ENCODE assay signal across 23 cellular contexts in the genomic region with DNA sequence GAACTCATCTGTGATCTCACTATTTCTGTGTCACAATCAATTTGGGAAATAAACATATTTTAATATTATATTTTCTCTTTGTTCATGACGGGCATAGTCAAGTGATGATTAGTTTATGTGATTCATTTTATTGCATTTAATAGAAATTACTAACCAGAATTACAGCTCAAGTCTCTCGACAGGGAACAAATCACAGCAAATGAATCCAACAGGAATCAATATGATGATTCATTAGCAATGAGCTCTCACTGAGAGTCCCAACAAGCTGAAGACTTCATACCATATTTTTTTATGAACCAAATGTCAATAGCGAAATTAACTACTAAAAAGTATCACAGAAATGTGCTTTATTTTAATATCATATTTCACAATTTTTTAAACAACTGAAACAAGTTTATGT.
"Had no signal": no experiment of that assay in that cellular context is flagged by ENCODE, and none has a peak within 500 bp of the region (broad histone marks: within the 10 kb centered on the region; RNA-seq: fewer than 3 reads in every experiment).

No MANE protein-coding gene starts in this region.

- H3K9me3 ChIP-seq: colonic mucosa, esophagus muscularis mucosa, gastrocnemius medialis, lower lobe of right lung, mucosa of descending colon had no signal

- H3K27ac ChIP-seq: colonic mucosa, esophagus muscularis mucosa, gastrocnemius medialis, heart right ventricle, left lung, lower lobe of right lung had no signal

- H3K4me1 ChIP-seq: colonic mucosa, esophagus muscularis mucosa, gastrocnemius medialis, heart right ventricle, left lung, lower lobe of right lung had no signal

- H3K27me3 ChIP-seq: colonic mucosa, esophagus muscularis mucosa, gastrocnemius medialis, heart right ventricle, left lung had no signal

- DNase-seq: colonic mucosa; cortex of kidney; effector CD8-positive, alpha-beta T cell; effector memory CD8-positive, alpha-beta T cell; endodermal cell; foreskin fibroblast; foreskin melanocyte; gastrocnemius medialis; glutamatergic neuron; head of caudate nucleus; heart right ventricle; hippocampal formation; left cardiac atrium; left lung; left ventricle myocardium superior; lower lobe of right lung; mesenchymal stem cell; mucosa of descending colon; naive B cell had no signal

- ATAC-seq: effector memory CD8-positive, alpha-beta T cell; gastrocnemius medialis; heart right ventricle; left cardiac atrium; left lung; left ventricle myocardium superior; lower lobe of right lung; mucosa of descending colon had no signal

- H3K36me3 ChIP-seq: colonic mucosa, esophagus muscularis mucosa, gastrocnemius medialis, heart right ventricle, left lung, lower lobe of right lung had no signal

- FAIRE-seq: endometrium, islet of Langerhans, keratinocyte had no signal

- H3K4me3 ChIP-seq: colonic mucosa, esophagus muscularis mucosa, gastrocnemius medialis, heart right ventricle, left lung, lower lobe of right lung, mucosa of descending colon had no signal
